In genomic region chr6:117204903-117205302, GRCh38 we compare ENCODE assay signal across 26 cellular contexts.
"Had no signal": no experiment of that assay in that cellular context is flagged by ENCODE, and none has a peak within 500 bp of the region (broad histone marks: within the 10 kb centered on the region; RNA-seq: fewer than 3 reads in every experiment).

No MANE protein-coding gene starts in this region.

- H3K9me3 ChIP-seq: ovary, psoas muscle, right lobe of liver, sigmoid colon, stomach, tibial artery, transverse colon, upper lobe of right lung, uterus had no signal

- H3K27ac Mint-ChIP-seq: natural killer cell; nephron; neural progenitor cell; progenitor cell of endocrine pancreas; stimulated activated effector memory CD8-positive, alpha-beta T cell treated with anti-CD3 and anti-CD28 coated beads, Interleukin-12 subunit alpha, Interleukin-12 subunit beta, amount 100 ng/mL, for 72 hours; stimulated activated naive B cell treated with anti-CD40 and anti-IgM and Interleukin-4, amounts not matched to agents 10 μg/mL and 1 μg/mL and 100 μg/mL, for 72 hours; stimulated activated naive CD8-positive, alpha-beta T cell treated with anti-CD3 and anti-CD28 coated beads, Interleukin-15, Interleukin-2, amounts not matched to agents 100 ng/mL and 50 ng/mL, for 24 hours; type B pancreatic cell had no signal

- H3K79me2 ChIP-seq: parathyroid adenoma had no signal

- H3K27ac ChIP-seq: neural progenitor cell, ovary, parathyroid adenoma, psoas muscle, right lobe of liver, sigmoid colon, stomach, tibial artery, transverse colon, upper lobe of right lung, uterus had no signal

- H3K36me3 Mint-ChIP-seq: natural killer cell; neural progenitor cell; stimulated activated effector memory CD8-positive, alpha-beta T cell treated with anti-CD3 and anti-CD28 coated beads, Interleukin-12 subunit alpha, Interleukin-12 subunit beta, amount 100 ng/mL, for 72 hours; stimulated activated naive B cell treated with anti-CD40 and anti-IgM and Interleukin-4, amounts not matched to agents 10 μg/mL and 1 μg/mL and 100 μg/mL, for 72 hours; type B pancreatic cell had no signal

- H3K4me3 ChIP-seq: neural progenitor cell, ovary, psoas muscle, right lobe of liver, sigmoid colon, stomach, tibial artery, transverse colon, upper lobe of right lung, uterus had no signal

- DNase-seq: natural killer cell; occipital lobe; ovary; psoas muscle; right lobe of liver; sigmoid colon; small intestine; stimulated activated CD4-positive, alpha-beta T cell treated with anti-CD3 and anti-CD28 coated beads, Interleukin-15, amount 100 ng/mL, for 24 hours; stimulated activated CD4-positive, alpha-beta T cell treated with anti-CD3 and anti-CD28 coated beads, Interleukin-2, amount 100 ng/mL, for 24 hours; stimulated activated CD4-positive, alpha-beta T cell treated with anti-CD3 and anti-CD28 coated beads, Interleukin-2, amount 100 ng/mL, for 48 hours; stimulated activated CD4-positive, alpha-beta T cell treated with anti-CD3 and anti-CD28 coated beads, Interleukin-4, amount 100 ng/mL, for 24 hours; stimulated activated naive B cell treated with anti-CD40 and anti-IgM and Interleukin-4, amounts not matched to agents 10 μg/mL and 1 μg/mL and 100 μg/mL, for 72 hours; stimulated activated naive CD4-positive, alpha-beta T cell treated with Interleukin-2 at 50 U/mL for 16 hours; stomach; tibial artery; transverse colon; upper lobe of right lung; uterus had no signal

- FAIRE-seq: small intestine had no signal

- H3K36me3 ChIP-seq: neural progenitor cell, ovary, right lobe of liver, sigmoid colon, stomach, tibial artery, transverse colon, upper lobe of right lung, uterus had no signal

- H3K4me2 ChIP-seq: neural progenitor cell had no signal

- H3K27me3 Mint-ChIP-seq: progenitor cell of endocrine pancreas; stimulated activated naive CD8-positive, alpha-beta T cell treated with anti-CD3 and anti-CD28 coated beads, Interleukin-15, Interleukin-2, amounts not matched to agents 100 ng/mL and 50 ng/mL, for 24 hours; type B pancreatic cell had no signal

- H3K4me1 Mint-ChIP-seq: natural killer cell; stimulated activated effector memory CD8-positive, alpha-beta T cell treated with anti-CD3 and anti-CD28 coated beads, Interleukin-12 subunit alpha, Interleukin-12 subunit beta, amount 100 ng/mL, for 72 hours; stimulated activated naive B cell treated with anti-CD40 and anti-IgM and Interleukin-4, amounts not matched to agents 10 μg/mL and 1 μg/mL and 100 μg/mL, for 72 hours had no signal

- H2AFZ ChIP-seq: neural progenitor cell, parathyroid adenoma had no signal

- H3K4me3 Mint-ChIP-seq: natural killer cell; nephron; neural progenitor cell; stimulated activated effector memory CD8-positive, alpha-beta T cell treated with anti-CD3 and anti-CD28 coated beads, Interleukin-12 subunit alpha, Interleukin-12 subunit beta, amount 100 ng/mL, for 72 hours; stimulated activated naive B cell treated with anti-CD40 and anti-IgM and Interleukin-4, amounts not matched to agents 10 μg/mL and 1 μg/mL and 100 μg/mL, for 72 hours; stimulated activated naive CD8-positive, alpha-beta T cell treated with anti-CD3 and anti-CD28 coated beads, Interleukin-15, Interleukin-2, amounts not matched to agents 100 ng/mL and 50 ng/mL, for 24 hours; type B pancreatic cell had no signal

- H3K9ac ChIP-seq: neural progenitor cell, parathyroid adenoma had no signal

- H3K9me3 Mint-ChIP-seq: neural progenitor cell; stimulated activated naive CD8-positive, alpha-beta T cell treated with anti-CD3 and anti-CD28 coated beads, Interleukin-15, Interleukin-2, amounts not matched to agents 100 ng/mL and 50 ng/mL, for 24 hours; type B pancreatic cell had no signal

- H3K27me3 ChIP-seq: neural progenitor cell, ovary, right lobe of liver, sigmoid colon, stomach, tibial artery, transverse colon, upper lobe of right lung, uterus had no signal

- H3K4me1 ChIP-seq: parathyroid adenoma, right lobe of liver, stomach, transverse colon, upper lobe of right lung, uterus had no signal

- ATAC-seq: natural killer cell; psoas muscle; right cardiac atrium; right lobe of liver; stimulated activated effector memory CD8-positive, alpha-beta T cell treated with anti-CD3 and anti-CD28 coated beads, Interleukin-12 subunit alpha, Interleukin-12 subunit beta, amount 100 ng/mL, for 72 hours; stimulated activated naive B cell treated with anti-CD40 and anti-IgM and Interleukin-4, amounts not matched to agents 10 μg/mL and 1 μg/mL and 100 μg/mL, for 72 hours; upper lobe of right lung had no signal
